ENCODE assay signal across 7 cellular contexts in genomic region chr4:26238782-26239647, GRCh38.
DNase-seq lines count a peak whose midpoint lies in the region; ATAC-seq and TF ChIP-seq lines count a peak whose summit lies in the region.

No MANE protein-coding gene starts in this region.

- H3K27me3 Mint-ChIP-seq in activated T-helper 17 cell treated with anti-CD3 and anti-CD28 coated beads, Interleukin-2, amount 50 U/mL, for 72 hours, result no peaks in the 10 kb centered on the region
- no peaks in the 10 kb centered on the region for H3K27me3 Mint-ChIP-seq in activated naive CD4-positive, alpha-beta T cell treated with anti-CD3 and anti-CD28 coated beads, Interleukin-2, amount 10 ng/mL, durations not matched to agents 7 days and 5 days

- no peak for TF ChIP-seq CTCF in thoracic aorta (IDR thresholded peaks at IDR 0.05)

- H3K27ac ChIP-seq in iPS-18a (ENCODE audit: low read length) (no peak overlapping the region), thoracic aorta (peak overlapping the region; percentile 31 to 58)

- H3K4me1 Mint-ChIP-seq in activated T-helper 17 cell treated with anti-CD3 and anti-CD28 coated beads, Interleukin-2, amount 50 U/mL, for 72 hours, result no peaks in the 10 kb centered on the region
- peaks cover 4% of the 10 kb centered on the region for H3K4me1 Mint-ChIP-seq in activated naive CD4-positive, alpha-beta T cell treated with anti-CD3 and anti-CD28 coated beads, Interleukin-2, amount 10 ng/mL, durations not matched to agents 7 days and 5 days

- H3K36me3 ChIP-seq in iPS-18a (ENCODE audit: control insufficient read depth, low read depth, low read length), result no peaks in the 10 kb centered on the region
- H3K36me3 ChIP-seq in thoracic aorta, result no peaks in the 10 kb centered on the region

- ATAC-seq in activated T-helper 17 cell treated with anti-CD3 and anti-CD28 coated beads, Interleukin-2, amount 50 U/mL, for 72 hours (replicated peaks), result no peak
- no peak for ATAC-seq in thoracic aorta (ENCODE audit: insufficient number of reproducible peaks, low FRiP score, low read depth)
- no peak for ATAC-seq in HG03097 (IDR thresholded peaks at IDR 0.05; ENCODE audit: low FRiP score, unreplicated experiment)

- DNase-seq in NCI-H1105 treated with DMSO at 0.1 percent for 48 hours (lab: John Stamatoyannopoulos, UW) (peak; percentile 86), thoracic aorta (ENCODE audit: low spot score) (no peak)
- no peak for DNase-seq in activated CD4-positive, alpha-beta T cell treated with anti-CD3 and anti-CD28 coated beads for 48 hours
- DNase-seq in activated naive CD4-positive, alpha-beta T cell treated with anti-CD3 and anti-CD28 coated beads, Interleukin-2, amount 10 ng/mL, durations not matched to agents 7 days and 5 days, result no peak

- no peaks in the 10 kb centered on the region for H3K9me3 ChIP-seq in iPS-18a (ENCODE audit: control insufficient read depth, low read depth, low read length)
- H3K9me3 ChIP-seq in thoracic aorta, result no peaks in the 10 kb centered on the region

- peak overlapping the region; percentile 34 for H3K27ac Mint-ChIP-seq in activated T-helper 17 cell treated with anti-CD3 and anti-CD28 coated beads, Interleukin-2, amount 50 U/mL, for 72 hours
- H3K27ac Mint-ChIP-seq in activated naive CD4-positive, alpha-beta T cell treated with anti-CD3 and anti-CD28 coated beads, Interleukin-2, amount 10 ng/mL, durations not matched to agents 7 days and 5 days, result no peak overlapping the region

- CTCF ChIA-PET in activated naive CD4-positive, alpha-beta T cell treated with anti-CD3 and anti-CD28 coated beads, Interleukin-2, amount 10 ng/mL, durations not matched to agents 7 days and 5 days (lab: Charles Lee), result no interaction called here

- peak overlapping the region; percentile 4 for H3K4me3 Mint-ChIP-seq in activated T-helper 17 cell treated with anti-CD3 and anti-CD28 coated beads, Interleukin-2, amount 50 U/mL, for 72 hours
- H3K4me3 Mint-ChIP-seq in activated naive CD4-positive, alpha-beta T cell treated with anti-CD3 and anti-CD28 coated beads, Interleukin-2, amount 10 ng/mL, durations not matched to agents 7 days and 5 days, result no peak overlapping the region

- peak overlapping the region; percentile 13 for H3K9ac ChIP-seq in iPS-18a (ENCODE audit: low read length)

- peaks cover 20% of the 10 kb centered on the region for H3K4me1 ChIP-seq in iPS-18a (ENCODE audit: control insufficient read depth, low read depth, low read length)
- H3K4me1 ChIP-seq in thoracic aorta (ENCODE audit: control insufficient read depth in 1 of 2, low read depth in 2 of 2), result peaks cover 15 to 32% of the 10 kb centered on the region in 2 donors

- H3K9me3 Mint-ChIP-seq in activated T-helper 17 cell treated with anti-CD3 and anti-CD28 coated beads, Interleukin-2, amount 50 U/mL, for 72 hours, result no peaks in the 10 kb centered on the region
- H3K9me3 Mint-ChIP-seq in activated naive CD4-positive, alpha-beta T cell treated with anti-CD3 and anti-CD28 coated beads, Interleukin-2, amount 10 ng/mL, durations not matched to agents 7 days and 5 days, result peaks cover 1% of the 10 kb centered on the region

- H3K4me3 ChIP-seq in iPS-18a (ENCODE audit: low read length), result peak overlapping the region; percentile 38
- peak overlapping the region; percentile 39 for H3K4me3 ChIP-seq in thoracic aorta

- H3K27me3 ChIP-seq in iPS-18a (ENCODE audit: control insufficient read depth, insufficient read depth, low read length) (no peaks in the 10 kb centered on the region), thoracic aorta (replicated peaks; ENCODE audit: insufficient read depth) (no peaks in the 10 kb centered on the region)

- H3K36me3 Mint-ChIP-seq in activated T-helper 17 cell treated with anti-CD3 and anti-CD28 coated beads, Interleukin-2, amount 50 U/mL, for 72 hours (ENCODE audit: low read depth), result no peaks in the 10 kb centered on the region
- H3K36me3 Mint-ChIP-seq in activated naive CD4-positive, alpha-beta T cell treated with anti-CD3 and anti-CD28 coated beads, Interleukin-2, amount 10 ng/mL, durations not matched to agents 7 days and 5 days, result no peaks in the 10 kb centered on the region
